In the genomic region with DNA sequence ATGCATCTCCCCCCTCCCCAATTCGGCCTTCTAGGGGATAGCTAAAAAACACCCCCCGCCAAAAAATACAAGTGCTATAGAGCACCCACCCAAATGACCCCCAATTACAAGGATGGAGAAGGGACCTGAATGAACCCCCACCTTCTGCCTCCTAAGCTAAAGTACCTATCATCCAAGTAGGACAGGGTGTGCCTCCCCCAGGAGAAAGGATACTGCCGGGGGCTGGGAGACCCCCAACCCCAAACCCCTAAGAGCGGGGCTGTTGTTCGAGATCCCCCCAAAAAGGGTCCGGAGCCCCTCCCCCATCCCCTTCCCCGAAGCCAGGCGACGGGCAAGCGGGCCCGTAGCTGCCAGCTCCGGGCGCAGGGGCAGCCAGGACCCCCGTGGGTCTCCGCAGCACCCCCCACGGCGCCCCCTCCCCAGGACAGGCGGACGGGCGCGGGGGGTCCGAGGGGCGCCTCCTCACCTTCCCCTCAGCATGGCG, we compare ENCODE assay signal across 8 cellular contexts. TPM values are rescaled to one million over a fixed set of nuclear protein-coding genes. Genes with fewer than 3 reads are reported as not detected.
DNase-seq lines count a peak whose midpoint lies in the region; ATAC-seq and TF ChIP-seq lines count a peak whose summit lies in the region.

No MANE protein-coding gene starts in this region.

- DNase-seq in CD14-positive monocyte (ENCODE audit: low spot score), result no peak
- DNase-seq in MG63, result no peak
- no peak for DNase-seq in effector memory CD4-positive, alpha-beta T cell
- no peak for DNase-seq in neural progenitor cell (ENCODE audit: low spot score)
- DNase-seq in SW 1271 (lab: John Stamatoyannopoulos, UW), result no peak
- no peak for DNase-seq in NCI-H2081 treated with DMSO at 0.1 percent for 48 hours (lab: John Stamatoyannopoulos, UW)

- H3K9me3 ChIP-seq in MG63 (no peaks in the 10 kb centered on the region), neural progenitor cell (ENCODE audit: low read depth) (no peaks in the 10 kb centered on the region)
- no peaks in the 10 kb centered on the region for H3K9me3 ChIP-seq in effector memory CD4-positive, alpha-beta T cell (ENCODE audit: control insufficient read depth, low read length)

- H3F3A ChIP-seq in neural progenitor cell (ENCODE audit: low read depth), result peaks cover 35% of the 10 kb centered on the region

- H3K27me3 ChIP-seq in MG63 (no peaks in the 10 kb centered on the region), neural progenitor cell (no peaks in the 10 kb centered on the region)
- no peaks in the 10 kb centered on the region for H3K27me3 ChIP-seq in effector memory CD4-positive, alpha-beta T cell (replicated peaks; ENCODE audit: control insufficient read depth, insufficient read depth, low read length, poor library complexity, severe bottlenecking)

- H3K9me3 Mint-ChIP-seq in CD14-positive monocyte (peaks cover 0 to 2% (median 0%) of the 10 kb centered on the region in 7 donors), neural progenitor cell (no peaks in the 10 kb centered on the region)

- H3K27ac ChIP-seq in effector memory CD4-positive, alpha-beta T cell (ENCODE audit: insufficient read depth, low read length, poor library complexity, severe bottlenecking), result peak overlapping the region; percentile 99
- peak overlapping the region; percentile 99 for H3K27ac ChIP-seq in neural progenitor cell

- peaks cover 29% of the 10 kb centered on the region for H3K36me3 ChIP-seq in MG63
- no peaks in the 10 kb centered on the region for H3K36me3 ChIP-seq in effector memory CD4-positive, alpha-beta T cell (ENCODE audit: control insufficient read depth, insufficient read depth, low read length)
- no peaks in the 10 kb centered on the region for H3K36me3 ChIP-seq in neural progenitor cell

- H3K9ac ChIP-seq in neural progenitor cell, result peak overlapping the region; percentile 99

- H3K27me3 Mint-ChIP-seq in CD14-positive monocyte (ENCODE audit: low read depth in 3 of 3), result peaks cover 0 to 12% (median 0%) of the 10 kb centered on the region in 3 donors
- peaks cover 5% of the 10 kb centered on the region for H3K27me3 Mint-ChIP-seq in neural progenitor cell (ENCODE audit: insufficient read depth, low read depth)

- TF ChIP-seq CTCF in CD14-positive monocyte (IDR thresholded peaks at IDR 0.05) (no peak), neural progenitor cell (IDR thresholded peaks at IDR 0.05) (no peak)

- intact Hi-C loops in CD14-positive monocyte (cut with micrococcal nuclease), result loop anchor here (2.0 to 5.0 kb wide), 2 partner anchors 63 to 324 kb away; partner anchors contain the start of genes SLC1A5 (in 1 of the 2) and TMEM160 (in 1 of the 2)

- H2AFZ ChIP-seq in neural progenitor cell (replicated peaks), result no peak overlapping the region

- H3K36me3 Mint-ChIP-seq in CD14-positive monocyte, result peaks cover 11 to 13% of the 10 kb centered on the region in 2 donors
- H3K36me3 Mint-ChIP-seq in neural progenitor cell, result peaks cover 10% of the 10 kb centered on the region

- H3K4me3 ChIP-seq in MG63 (peak overlapping the region; percentile 78), neural progenitor cell (peak overlapping the region; percentile 97)
- H3K4me3 ChIP-seq in effector memory CD4-positive, alpha-beta T cell (ENCODE audit: insufficient read depth, low read depth, low read length, poor library complexity, severe bottlenecking), result peak overlapping the region; percentile 90

- H3K27ac Mint-ChIP-seq in CD14-positive monocyte (peak overlapping the region; percentile 99 to 100 (median 100)), neural progenitor cell (peak overlapping the region; percentile 99)

- H4K20me1 ChIP-seq in neural progenitor cell (ENCODE audit: low read depth), result peaks cover under 1% of the 10 kb centered on the region

- ATAC-seq in GM18861 (IDR thresholded peaks at IDR 0.05; ENCODE audit: unreplicated experiment) (no peak), HG03565 (IDR thresholded peaks at IDR 0.05; ENCODE audit: unreplicated experiment) (no peak)

- H3K79me2 ChIP-seq in neural progenitor cell (ENCODE audit: low read depth), result peaks cover 56% of the 10 kb centered on the region

- peak overlapping the region; percentile 88 for H3K4me2 ChIP-seq in neural progenitor cell

- H3K4me3 Mint-ChIP-seq in CD14-positive monocyte (peak overlapping the region; percentile 99), neural progenitor cell (peak overlapping the region; percentile 97)

- peaks cover 48% of the 10 kb centered on the region for H3K4me1 Mint-ChIP-seq in CD14-positive monocyte
- H3K4me1 Mint-ChIP-seq in neural progenitor cell, result peaks cover 50% of the 10 kb centered on the region

- H3K4me1 ChIP-seq in effector memory CD4-positive, alpha-beta T cell (ENCODE audit: control insufficient read depth, insufficient read depth, low read length, poor library complexity, severe bottlenecking), result peaks cover 29% of the 10 kb centered on the region
- peaks cover 27% of the 10 kb centered on the region for H3K4me1 ChIP-seq in neural progenitor cell

RNA-seq across cellular contexts. Expression of gene ZC3H4, which starts 1.9 kb away (rescaled TPM):
- under 1 TPM; 0.24 to 0.60 TPM for polyA plus RNA-seq in CD14-positive monocyte
- total RNA-seq in MG63 (2014; rRNA removed; shearing (Covaris generic); ENCODE audit: low replicate concordance), result 8.2 and 25.2 TPM in 2 replicates
- total RNA-seq in neural progenitor cell (ENCODE audit: low replicate concordance), result 19.1 and 29.1 TPM in 2 replicates

RNA-seq across cellular contexts. Expression of gene SAE1, which starts 18.9 kb away (rescaled TPM):
- 10 to 100 TPM; 46.5 to 54.2 TPM for polyA plus RNA-seq in CD14-positive monocyte
- 389 and 411 TPM in 2 replicates for total RNA-seq in MG63 (2014; rRNA removed; shearing (Covaris generic); ENCODE audit: low replicate concordance)
- total RNA-seq in neural progenitor cell (ENCODE audit: low replicate concordance), result 258 and 305 TPM in 2 replicates
